Comparison of ENCODE assay signal across 8 cellular contexts in the genomic region with DNA sequence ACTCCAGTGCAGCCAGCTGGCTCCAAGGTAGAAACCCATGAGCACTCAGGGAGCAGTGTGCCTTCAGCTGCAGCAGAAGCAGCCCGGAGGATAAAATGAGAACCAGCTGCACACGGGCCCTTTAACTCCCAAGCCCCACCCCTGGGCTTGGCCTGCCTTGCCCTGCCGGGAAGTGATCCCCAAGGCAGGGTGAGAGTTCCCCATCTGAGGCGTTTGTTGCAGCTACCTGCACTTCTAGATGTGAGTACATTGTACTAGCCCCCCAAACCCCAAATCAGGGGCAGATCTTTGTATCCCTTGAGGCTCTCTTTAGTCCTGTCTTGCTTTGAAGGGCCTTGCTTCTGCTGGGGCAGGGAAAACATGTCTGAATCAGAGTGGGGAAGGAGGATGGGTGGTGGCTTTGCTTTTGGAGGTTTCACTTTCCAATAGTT. TPM values are rescaled to one million over a fixed set of nuclear protein-coding genes. Genes with fewer than 3 reads are reported as not detected.
DNase-seq lines count a peak whose midpoint lies in the region; ATAC-seq and TF ChIP-seq lines count a peak whose summit lies in the region.

A gene (plus strand): TSS at position 192 of the 431 bp plus-strand sequence. CDS start 10,088 bp downstream, outside the sequence.

- H3K27me3 ChIP-seq in KMS-11 (ENCODE audit: insufficient read depth, low read depth), result no peaks in the 10 kb centered on the region

- peak within 1 kb of the TSS; percentile 11; the same call in 1 of the 2 replicates for H3K9ac ChIP-seq in KMS-11

- H3K79me2 ChIP-seq in KMS-11 (ENCODE audit: insufficient read depth, low read depth), result peaks cover 27% of the 10 kb centered on the region

- H3K4me1 Mint-ChIP-seq in T-helper 2 cell treated with Interferon-gamma antibody and Interleukin-4, amounts not matched to agents 5 μg/mL and 100 μg/mL, for 36 hours (ENCODE audit: low read depth), result peaks cover 37% of the 10 kb centered on the region
- peaks cover 75% of the 10 kb centered on the region for H3K4me1 Mint-ChIP-seq in stimulated activated effector memory CD8-positive, alpha-beta T cell treated with anti-CD3 and anti-CD28 coated beads, Interleukin-12 subunit alpha, Interleukin-12 subunit beta, amount 100 ng/mL, for 72 hours

- H3K27ac ChIP-seq in KMS-11, result peak within 1 kb of the TSS; percentile 36

- peak within 1 kb of the TSS; percentile 88 for H3K27ac Mint-ChIP-seq in T-helper 2 cell treated with Interferon-gamma antibody and Interleukin-4, amounts not matched to agents 5 μg/mL and 100 μg/mL, for 36 hours
- H3K27ac Mint-ChIP-seq in stimulated activated effector memory CD8-positive, alpha-beta T cell treated with anti-CD3 and anti-CD28 coated beads, Interleukin-12 subunit alpha, Interleukin-12 subunit beta, amount 100 ng/mL, for 72 hours, result peak within 1 kb of the TSS; percentile 90

- ATAC-seq in left lobe of liver, result peak; percentile 51
- ATAC-seq in stimulated activated effector memory CD8-positive, alpha-beta T cell treated with anti-CD3 and anti-CD28 coated beads, Interleukin-12 subunit alpha, Interleukin-12 subunit beta, amount 100 ng/mL, for 72 hours, result peak; percentile 14
- no peak for ATAC-seq in HG03571 (IDR thresholded peaks at IDR 0.05; ENCODE audit: unreplicated experiment)
- no peak for ATAC-seq in HG03196 (IDR thresholded peaks at IDR 0.05; ENCODE audit: unreplicated experiment)

- DNase-seq in DMS53 (lab: John Stamatoyannopoulos, UW), result peak; percentile 64
- peak; percentile 60 for DNase-seq in T-helper 2 cell treated with Interferon-gamma antibody and Interleukin-4, amounts not matched to agents 5 μg/mL and 100 μg/mL, for 36 hours (ENCODE audit: low spot score)
- DNase-seq in central memory CD4-positive, alpha-beta T cell, result peak; percentile 46
- DNase-seq in left lobe of liver (ENCODE audit: low spot score), result peak; percentile 76
- DNase-seq in stimulated activated effector memory CD8-positive, alpha-beta T cell treated with anti-CD3 and anti-CD28 coated beads, Interleukin-12 subunit alpha, Interleukin-12 subunit beta, amount 100 ng/mL, for 72 hours (ENCODE audit: low spot score in 2 of 2), result peak; percentile 28 to 77

- no peak for TF ChIP-seq CTCF in KMS-11 (conservative IDR thresholded peaks at IDR 0.05; ENCODE audit: low read depth, low read length)

- peak within 1 kb of the TSS; percentile 98 for H3K4me3 Mint-ChIP-seq in T-helper 2 cell treated with Interferon-gamma antibody and Interleukin-4, amounts not matched to agents 5 μg/mL and 100 μg/mL, for 36 hours
- H3K4me3 Mint-ChIP-seq in stimulated activated effector memory CD8-positive, alpha-beta T cell treated with anti-CD3 and anti-CD28 coated beads, Interleukin-12 subunit alpha, Interleukin-12 subunit beta, amount 100 ng/mL, for 72 hours, result peak within 1 kb of the TSS; percentile 97

- 0 out of 2 replicates have a peak within 1 kb of the TSS, but pooled peaks have one; percentile 23 for H2AFZ ChIP-seq in KMS-11 (ENCODE audit: low read depth)

- H3K27me3 Mint-ChIP-seq in T-helper 2 cell treated with Interferon-gamma antibody and Interleukin-4, amounts not matched to agents 5 μg/mL and 100 μg/mL, for 36 hours (ENCODE audit: low read depth), result no peaks in the 10 kb centered on the region

- no peaks in the 10 kb centered on the region for H3K36me3 ChIP-seq in KMS-11 (ENCODE audit: insufficient read depth)

- H3K4me2 ChIP-seq in KMS-11, result peak within 1 kb of the TSS; percentile 65

- H4K20me1 ChIP-seq in KMS-11 (ENCODE audit: insufficient read depth), result no peaks in the 10 kb centered on the region

- H3K4me1 ChIP-seq in KMS-11 (ENCODE audit: low read depth, poor library complexity, severe bottlenecking), result peaks cover 68% of the 10 kb centered on the region

- no peak within 1 kb of the TSS for H3K4me3 ChIP-seq in KMS-11 (IDR thresholded peaks at IDR 0.05; ENCODE audit: insufficient read depth, low read depth, low read length)

- peaks cover 48% of the 10 kb centered on the region for H3K36me3 Mint-ChIP-seq in T-helper 2 cell treated with Interferon-gamma antibody and Interleukin-4, amounts not matched to agents 5 μg/mL and 100 μg/mL, for 36 hours (ENCODE audit: low read depth)
- peaks cover 74% of the 10 kb centered on the region for H3K36me3 Mint-ChIP-seq in stimulated activated effector memory CD8-positive, alpha-beta T cell treated with anti-CD3 and anti-CD28 coated beads, Interleukin-12 subunit alpha, Interleukin-12 subunit beta, amount 100 ng/mL, for 72 hours

- no peaks in the 10 kb centered on the region for H3K9me3 Mint-ChIP-seq in T-helper 2 cell treated with Interferon-gamma antibody and Interleukin-4, amounts not matched to agents 5 μg/mL and 100 μg/mL, for 36 hours
- no peaks in the 10 kb centered on the region for H3K9me3 Mint-ChIP-seq in stimulated activated effector memory CD8-positive, alpha-beta T cell treated with anti-CD3 and anti-CD28 coated beads, Interleukin-12 subunit alpha, Interleukin-12 subunit beta, amount 100 ng/mL, for 72 hours

RNA-seq across cellular contexts. Expression of the gene that starts here (rescaled TPM):
- 44.4 TPM for total RNA-seq in left lobe of liver

Comparison
In these comparisons a context has a peak if more than half of its experiments do, and no peak if none do; other contexts are left out.
1. ATAC-seq: peak in left lobe of liver (single experiment) and stimulated activated effector memory CD8-positive, alpha-beta T cell treated with anti-CD3 and anti-CD28 coated beads, Interleukin-12 subunit alpha, Interleukin-12 subunit beta, amount 100 ng/mL, for 72 hours (single experiment); none in HG03571 (single experiment) and HG03196 (single experiment).
2. Peak in every context shown above with its lines, with median percentiles within 50 percentile points of each other: DNase-seq.